In the genomic region with DNA sequence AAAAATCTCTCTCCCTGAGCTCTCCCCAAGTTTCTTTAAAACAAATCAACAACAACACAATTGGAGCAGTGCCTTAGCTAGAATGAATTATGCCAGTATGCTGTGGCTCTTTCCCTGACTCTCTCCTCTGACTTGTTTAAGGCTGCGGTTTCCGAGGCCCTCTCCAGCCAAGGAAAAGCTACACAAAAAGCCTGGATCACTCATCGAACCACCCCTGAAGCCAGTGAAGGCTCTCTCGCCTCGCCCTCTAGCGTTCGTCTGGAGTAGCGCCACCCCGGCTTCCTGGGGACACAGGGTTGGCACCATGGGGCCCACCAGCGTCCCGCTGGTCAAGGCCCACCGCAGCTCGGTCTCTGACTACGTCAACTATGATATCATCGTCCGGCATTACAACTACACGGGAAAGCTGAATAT, we compare ENCODE assay signal across 8 cellular contexts. TPM values are rescaled to one million over a fixed set of nuclear protein-coding genes. Genes with fewer than 3 reads are reported as not detected.
DNase-seq lines count a peak whose midpoint lies in the region; ATAC-seq and TF ChIP-seq lines count a peak whose summit lies in the region.

No MANE protein-coding gene starts in this region.

- H3K4me3 Mint-ChIP-seq in progenitor cell of endocrine pancreas (ENCODE audit: low read depth) (peak overlapping the region; percentile 61), type B pancreatic cell (peak overlapping the region; percentile 86)

- intact Hi-C loops in left cardiac atrium (cut with DNase I), result loop anchor here in 1 of 2 donors (2.0 to 10.0 kb wide), 3 partner anchors 54 to 211 kb away; partner anchors contain the start of gene DPH5

- H3K4me1 Mint-ChIP-seq in progenitor cell of endocrine pancreas (ENCODE audit: low read depth) (peaks cover 19% of the 10 kb centered on the region), type B pancreatic cell (ENCODE audit: unreplicated experiment) (peaks cover 20% of the 10 kb centered on the region)

- peak; percentile 18 for ATAC-seq in GM19351 (IDR thresholded peaks at IDR 0.05; ENCODE audit: unreplicated experiment)
- peak; percentile 67 to 70 for ATAC-seq in left cardiac atrium

- H3K9me3 Mint-ChIP-seq in progenitor cell of endocrine pancreas (ENCODE audit: low read depth), result no peaks in the 10 kb centered on the region
- H3K9me3 Mint-ChIP-seq in type B pancreatic cell, result no peaks in the 10 kb centered on the region

- H3K4me2 ChIP-seq in Karpas-422 (ENCODE audit: low read depth, low read length, poor library complexity, severe bottlenecking), result peak overlapping the region; percentile 4

- H3K9me2 ChIP-seq in Karpas-422 (replicated peaks; ENCODE audit: insufficient read depth, low read length), result no peaks in the 10 kb centered on the region

- H3K9me3 ChIP-seq in Karpas-422 (ENCODE audit: low read length) (no peaks in the 10 kb centered on the region), adipocyte (ENCODE audit: control insufficient read depth, low read length) (no peaks in the 10 kb centered on the region)

- peak; percentile 91 for TF ChIP-seq CTCF in progenitor cell of endocrine pancreas (IDR thresholded peaks at IDR 0.05; ENCODE audit: unreplicated experiment)
- TF ChIP-seq CTCF in type B pancreatic cell (conservative IDR thresholded peaks at IDR 0.05), result peak; percentile 93

- H3K27me3 Mint-ChIP-seq in progenitor cell of endocrine pancreas (peaks cover 64% of the 10 kb centered on the region), type B pancreatic cell (peaks cover 57% of the 10 kb centered on the region)

- no peaks in the 10 kb centered on the region for H3K36me3 ChIP-seq in Karpas-422 (ENCODE audit: insufficient read depth, low read length)
- H3K36me3 ChIP-seq in adipocyte (ENCODE audit: control insufficient read depth, insufficient read depth, low read length, severe bottlenecking), result no peaks in the 10 kb centered on the region

- H3K4me1 ChIP-seq in Karpas-422 (ENCODE audit: low read length) (peaks cover 32% of the 10 kb centered on the region), adipocyte (ENCODE audit: control insufficient read depth, insufficient read depth, low read length) (peaks cover 24% of the 10 kb centered on the region)

- 0 out of 2 replicates have a peak, but pooled peaks cover 6% of the 10 kb centered on the region for H4K20me1 ChIP-seq in Karpas-422 (ENCODE audit: insufficient read depth, low read depth, low read length)

- no peaks in the 10 kb centered on the region for H3K79me2 ChIP-seq in Karpas-422 (ENCODE audit: low read length)

- H3K27ac Mint-ChIP-seq in progenitor cell of endocrine pancreas (peak overlapping the region; percentile 36), type B pancreatic cell (peak overlapping the region; percentile 36)

- no peak overlapping the region for H3K9ac ChIP-seq in Karpas-422 (ENCODE audit: low read length)
- no peak overlapping the region for H3K9ac ChIP-seq in adipocyte (ENCODE audit: low read length)

- no peaks in the 10 kb centered on the region for H3K36me3 Mint-ChIP-seq in progenitor cell of endocrine pancreas (ENCODE audit: insufficient read depth)
- peaks cover 4% of the 10 kb centered on the region for H3K36me3 Mint-ChIP-seq in type B pancreatic cell

- H3K27me3 ChIP-seq in Karpas-422 (ENCODE audit: low read length) (no peaks in the 10 kb centered on the region), adipocyte (replicated peaks; ENCODE audit: control insufficient read depth, insufficient read depth, low read length) (peaks cover 12% of the 10 kb centered on the region)

- H2AFZ ChIP-seq in Karpas-422 (ENCODE audit: low read length), result no peak overlapping the region

- DNase-seq in C1 segment of cervical spinal cord (lab: John Stamatoyannopoulos, UW) (peak in 12 of 14 donors; percentile 21 to 76 (median 50)), Karpas-422 (peak; percentile 89), SW480 (ENCODE audit: low spot score) (peak; percentile 64), adipocyte (ENCODE audit: low read depth) (peak; percentile 97), left cardiac atrium (peak; percentile 92), progenitor cell of endocrine pancreas (ENCODE audit: low spot score, unreplicated experiment) (peak; percentile 77), type B pancreatic cell (ENCODE audit: extremely low spot score, unreplicated experiment) (peak; percentile 82)

- no peak overlapping the region for H3K27ac ChIP-seq in Karpas-422 (ENCODE audit: low read length)

- H3K4me3 ChIP-seq in Karpas-422 (ENCODE audit: low read length), result no peak overlapping the region
- H3K4me3 ChIP-seq in adipocyte (ENCODE audit: low read length), result peak overlapping the region; percentile 50

RNA-seq across cellular contexts. Expression of gene S1PR1, which starts 1.9 kb away (rescaled TPM):
- not detected in 2 replicates for total RNA-seq in Karpas-422 (2014; rRNA removed; shearing (Covaris generic); ENCODE audit: low replicate concordance)
- total RNA-seq in left cardiac atrium (10 to 100 TPM; 69.3 to 85.3 TPM), progenitor cell of endocrine pancreas (0.89 and 1.1 TPM in 2 replicates), type B pancreatic cell (ENCODE audit: low replicate concordance) (1.9 and 18.3 TPM in 2 replicates)
